8 cellular contexts compared by ENCODE assay signal in the genomic region with DNA sequence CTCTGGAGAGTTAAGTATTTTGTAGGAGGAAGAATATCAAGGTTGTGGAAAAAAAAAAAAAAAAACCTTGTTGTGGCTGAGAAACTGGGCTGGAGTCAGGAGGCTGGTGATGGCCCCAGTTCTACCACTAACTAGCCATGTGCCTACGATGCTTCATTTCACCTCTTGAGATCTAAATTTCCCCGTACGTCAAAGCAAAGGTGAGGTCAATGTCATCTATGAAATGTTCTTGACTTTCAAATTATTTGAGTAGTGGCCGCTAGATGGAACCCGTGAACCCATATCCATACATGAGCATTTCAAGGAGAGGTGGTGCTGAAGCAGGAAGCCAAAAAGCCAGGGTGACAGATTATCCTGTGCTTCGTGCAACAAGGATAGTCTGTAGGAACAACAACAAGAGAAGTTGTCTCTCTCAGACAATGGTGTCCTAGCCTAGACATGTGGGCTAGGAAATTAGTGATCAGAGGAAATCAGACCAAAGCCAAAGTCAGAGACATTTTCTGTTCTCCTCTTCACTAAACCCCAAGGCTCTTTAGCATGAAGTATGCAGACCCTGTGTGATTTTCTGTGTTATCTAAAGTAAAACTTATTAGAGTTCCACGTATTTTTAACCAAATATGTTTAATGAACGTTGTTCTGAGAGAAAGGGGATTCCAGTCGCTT.
DNase-seq lines count a peak whose midpoint lies in the region; ATAC-seq and TF ChIP-seq lines count a peak whose summit lies in the region.

No MANE protein-coding gene starts in this region.

- 16 to 18% (median 17%) methylated on average over 9 of the region's 9 CpGs for WGBS in heart left ventricle, 4 donors
- WGBS in stomach, 5 donors: 15 to 20% (median 16%) methylated on average over 9 of the region's 9 CpGs

- H3K27me3 Mint-ChIP-seq in T-helper 17 cell: no peaks in the 10 kb centered on the region

- ATAC-seq in heart left ventricle: peak in 2 of 4 donors; percentile 37 to 49
- peak; percentile 71 for ATAC-seq in HG02610 (IDR thresholded peaks at IDR 0.05; ENCODE audit: unreplicated experiment)
- peak; percentile 83 for ATAC-seq in T-helper 17 cell
- ATAC-seq in left lobe of liver: peak; percentile 82

- H3K27ac ChIP-seq in heart left ventricle: no peak overlapping the region
- H3K27ac ChIP-seq in stomach: no peak overlapping the region

- intact Hi-C loops in heart left ventricle (cut with DNase I): loop anchor here in 1 of 10 donors (1.0 kb wide), 1 partner anchor 479 kb away; no protein-coding TSS in a partner anchor
- intact Hi-C loops in cardiac septum (cut with DNase I): no loop called here
- intact Hi-C loops in stomach (cut with DNase I; ENCODE audit: low total_unique reads): no loop called here

- peak in 1 of 5 donors; percentile 19 for DNase-seq in heart left ventricle
- no peak for DNase-seq in cardiac septum (ENCODE audit: low spot score)
- peak; percentile 16 to 52 for DNase-seq in NCI-H1930 (lab: John Stamatoyannopoulos, UW)
- peak in 1 of 3 donors; percentile 35 for DNase-seq in T-helper 17 cell
- DNase-seq in cerebellum (ENCODE audit: low spot score): peak; percentile 53
- DNase-seq in left lobe of liver (ENCODE audit: low spot score): no peak
- peak; percentile 51 for DNase-seq in stomach

- no peak overlapping the region for H3K4me3 ChIP-seq in heart left ventricle
- no peak overlapping the region for H3K4me3 ChIP-seq in stomach

- H3K36me3 ChIP-seq in heart left ventricle (no peaks in the 10 kb centered on the region), stomach (no peaks in the 10 kb centered on the region)

- TF ChIP-seq CTCF in heart left ventricle (IDR thresholded peaks at IDR 0.05): peak; percentile 25 to 67 (median 50)
- peak in 5 of 7 experiments; percentile 16 to 57 (median 37) for TF ChIP-seq CTCF in stomach (IDR thresholded peaks at IDR 0.05)

- peaks cover 0 to 3% (median 0%) of the 10 kb centered on the region in 9 donors for H3K27me3 ChIP-seq in heart left ventricle
- H3K27me3 ChIP-seq in stomach: no peaks in the 10 kb centered on the region

- H3K4me1 Mint-ChIP-seq in T-helper 17 cell: peaks cover 10% of the 10 kb centered on the region

- H3K4me3 Mint-ChIP-seq in T-helper 17 cell: peak overlapping the region; percentile 5

- peak overlapping the region; percentile 14 for H3K27ac Mint-ChIP-seq in T-helper 17 cell

- H3K9me3 ChIP-seq in heart left ventricle (no peaks in the 10 kb centered on the region), T-helper 17 cell (ENCODE audit: control insufficient read depth, low read length, poor library complexity, severe bottlenecking) (no peaks in the 10 kb centered on the region), stomach (no peaks in the 10 kb centered on the region)

- TF ChIP-seq POLR2A in heart left ventricle (IDR thresholded peaks at IDR 0.05) (no peak), stomach (IDR thresholded peaks at IDR 0.05) (no peak)

- H3K4me1 ChIP-seq in heart left ventricle (peaks cover 0 to 9% (median 0%) of the 10 kb centered on the region in 12 donors), stomach (peaks cover 0 to 40% (median 24%) of the 10 kb centered on the region in 4 donors)

- TF ChIP-seq EP300 in stomach (IDR thresholded peaks at IDR 0.05): no peak

- peaks cover 4% of the 10 kb centered on the region for H3K36me3 Mint-ChIP-seq in T-helper 17 cell (ENCODE audit: low read depth)

Comparison
In these comparisons a context has a peak if more than half of its experiments do, and no peak if none do; other contexts are left out.
1. DNase-seq: peak in NCI-H1930 (2 of 2), cerebellum (single experiment) and stomach (single experiment); none in cardiac septum (single experiment) and left lobe of liver (single experiment).